ENCODE assay signal across 10 cellular contexts in the genomic region with DNA sequence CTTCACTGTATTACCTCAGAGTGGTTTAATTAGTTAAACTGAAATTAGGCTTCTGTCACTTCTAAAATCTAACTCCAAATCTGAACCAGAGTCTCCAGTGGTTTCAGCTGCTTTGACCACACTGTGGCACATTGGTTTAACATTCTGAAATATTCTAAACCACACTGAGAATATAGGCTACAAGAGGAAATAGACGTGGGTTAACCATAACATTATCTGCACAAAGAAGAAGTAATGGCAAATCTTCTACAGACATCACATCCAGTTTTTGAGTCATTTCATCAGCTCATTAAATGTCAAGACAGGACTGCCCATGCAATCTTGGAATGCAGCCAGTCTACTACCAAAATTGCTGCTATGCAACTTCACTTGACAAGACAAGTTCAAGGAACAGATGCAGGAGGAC.
DNase-seq lines count a peak whose midpoint lies in the region; ATAC-seq and TF ChIP-seq lines count a peak whose summit lies in the region.
"Had no signal": no experiment of that assay in that cellular context is flagged by ENCODE, and none has a peak within 500 bp of the region (broad histone marks: within the 10 kb centered on the region; RNA-seq: fewer than 3 reads in every experiment).

No MANE protein-coding gene starts in this region.

- POLR2A ChIA-PET in activated naive CD8-positive, alpha-beta T cell treated with anti-CD3 and anti-CD28 coated beads, Interleukin-2, amount 10 ng/mL, durations not matched to agents 7 days and 5 days (lab: Charles Lee): interaction anchor here (0.6 kb wide), 2 partner anchors 626 to 1856 kb away, joined by 3 to 6 read pairs; no protein-coding TSS in a partner anchor
- POLR2A ChIA-PET in HEK293T (lab: Yijun Ruan, JAX): interaction anchor here (1.7 kb wide), 1 partner anchor 10 kb away, joined by 4 read pairs; no protein-coding TSS in a partner anchor

- H3K4me3 Mint-ChIP-seq in activated naive CD8-positive, alpha-beta T cell treated with anti-CD3 and anti-CD28 coated beads, Interleukin-2, amount 10 ng/mL, durations not matched to agents 7 days and 5 days: no peak overlapping the region

- peak overlapping the region in 9 of 11 experiments; percentile 4 to 35 (median 19); a peak in 12 of 22 replicates for H3K4me2 ChIP-seq in BLaER1 treated with 17β-estradiol and CSF1 and Interleukin-3, amounts not matched to agents 10 nM and 100 nM

- H3K36me3 ChIP-seq in BLaER1 treated with 17β-estradiol and CSF1 and Interleukin-3, amounts not matched to agents 10 nM and 100 nM: peaks cover 0 to 26% (median 8%) of the 10 kb centered on the region in 11 experiments; a peak in 14 of 22 replicates

- peaks cover 13% of the 10 kb centered on the region for H3K4me1 Mint-ChIP-seq in activated naive CD8-positive, alpha-beta T cell treated with anti-CD3 and anti-CD28 coated beads, Interleukin-2, amount 10 ng/mL, durations not matched to agents 7 days and 5 days

- no peak overlapping the region for H3K27ac ChIP-seq in BLaER1 treated with 17β-estradiol and CSF1 and Interleukin-3, amounts not matched to agents 10 nM and 100 nM
- H3K27ac ChIP-seq: body of pancreas had no signal

- peaks cover 0 to 45% (median 7%) of the 10 kb centered on the region in 11 experiments; a peak in 12 of 22 replicates for H4K20me1 ChIP-seq in BLaER1 treated with 17β-estradiol and CSF1 and Interleukin-3, amounts not matched to agents 10 nM and 100 nM

- H3K9me3 Mint-ChIP-seq in activated naive CD8-positive, alpha-beta T cell treated with anti-CD3 and anti-CD28 coated beads, Interleukin-2, amount 10 ng/mL, durations not matched to agents 7 days and 5 days: no peaks in the 10 kb centered on the region

- H3K27me3 ChIP-seq in BLaER1 treated with 17β-estradiol and CSF1 and Interleukin-3, amounts not matched to agents 10 nM and 100 nM: no peaks in the 10 kb centered on the region
- H3K27me3 ChIP-seq: body of pancreas had no signal

- no peaks in the 10 kb centered on the region for H3K9me3 ChIP-seq in BLaER1 treated with 17β-estradiol and CSF1 and Interleukin-3, amounts not matched to agents 10 nM and 100 nM (replicated peaks in 1 of 11)
- H3K9me3 ChIP-seq: body of pancreas had no signal

- peak overlapping the region; percentile 17 for H3K27ac Mint-ChIP-seq in activated naive CD8-positive, alpha-beta T cell treated with anti-CD3 and anti-CD28 coated beads, Interleukin-2, amount 10 ng/mL, durations not matched to agents 7 days and 5 days

- H3K36me3 Mint-ChIP-seq in activated naive CD8-positive, alpha-beta T cell treated with anti-CD3 and anti-CD28 coated beads, Interleukin-2, amount 10 ng/mL, durations not matched to agents 7 days and 5 days: no peaks in the 10 kb centered on the region

- H3K9ac ChIP-seq in BLaER1 treated with 17β-estradiol and CSF1 and Interleukin-3, amounts not matched to agents 10 nM and 100 nM: no peak overlapping the region

- H3K4me3 ChIP-seq in BLaER1 treated with 17β-estradiol and CSF1 and Interleukin-3, amounts not matched to agents 10 nM and 100 nM: no peak overlapping the region
- H3K4me3 ChIP-seq: body of pancreas had no signal

- H3K27me3 Mint-ChIP-seq in activated naive CD8-positive, alpha-beta T cell treated with anti-CD3 and anti-CD28 coated beads, Interleukin-2, amount 10 ng/mL, durations not matched to agents 7 days and 5 days: peaks cover 74% of the 10 kb centered on the region

- DNase-seq in activated naive CD8-positive, alpha-beta T cell treated with anti-CD3 and anti-CD28 coated beads, Interleukin-2, amount 10 ng/mL, durations not matched to agents 7 days and 5 days: no peak
- DNase-seq in stimulated activated CD8-positive, alpha-beta memory T cell treated with anti-CD3 and anti-CD28 coated beads, Interleukin-15, amount 100 ng/mL, for 48 hours (ENCODE audit: low read depth in 2 of 2): peak; percentile 15 to 19
- DNase-seq in NCI-H2171 (lab: John Stamatoyannopoulos, UW): no peak
- DNase-seq in hippocampal formation (lab: John Stamatoyannopoulos, UW): no peak
- DNase-seq in HEK293T (ENCODE audit: extremely low spot score): no peak

- peaks cover 10 to 20% (median 17%) of the 10 kb centered on the region in 10 experiments; a peak in 18 of 20 replicates for H3K4me1 ChIP-seq in BLaER1 treated with 17β-estradiol and CSF1 and Interleukin-3, amounts not matched to agents 10 nM and 100 nM

- peak; percentile 83 for ATAC-seq in GM18909 (IDR thresholded peaks at IDR 0.05; ENCODE audit: poor library complexity, unreplicated experiment)
- ATAC-seq in HG03378 (IDR thresholded peaks at IDR 0.05; ENCODE audit: unreplicated experiment): peak; percentile 92
- ATAC-seq in activated naive CD8-positive, alpha-beta T cell treated with anti-CD3 and anti-CD28 coated beads, Interleukin-2, amount 10 ng/mL, durations not matched to agents 7 days and 5 days (ENCODE audit: low read depth): peak; percentile 83
- ATAC-seq: body of pancreas, HCT116 had no signal

- CTCF ChIA-PET in HEK293T (lab: Yijun Ruan, JAX): no interaction called here

TF ChIP-seq in HEK293T, 16 proteins besides CTCF, POLR2A, EP300 and RAD21:
- TF ChIP-seq TARDBP (IDR thresholded peaks at IDR 0.05) (no peak), FOXA1 (IDR thresholded peaks at IDR 0.05) (no peak)
- TF ChIP-seq, protein P1, sequence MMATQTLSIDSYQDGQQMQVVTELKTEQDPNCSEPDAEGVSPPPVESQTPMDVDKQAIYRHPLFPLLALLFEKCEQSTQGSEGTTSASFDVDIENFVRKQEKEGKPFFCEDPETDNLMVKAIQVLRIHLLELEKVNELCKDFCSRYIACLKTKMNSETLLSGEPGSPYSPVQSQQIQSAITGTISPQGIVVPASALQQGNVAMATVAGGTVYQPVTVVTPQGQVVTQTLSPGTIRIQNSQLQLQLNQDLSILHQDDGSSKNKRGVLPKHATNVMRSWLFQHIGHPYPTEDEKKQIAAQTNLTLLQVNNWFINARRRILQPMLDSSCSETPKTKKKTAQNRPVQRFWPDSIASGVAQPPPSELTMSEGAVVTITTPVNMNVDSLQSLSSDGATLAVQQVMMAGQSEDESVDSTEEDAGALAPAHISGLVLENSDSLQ (IDR thresholded peaks at IDR 0.05): no peak

Comparison
In these comparisons a context has a peak if more than half of its experiments do, and no peak if none do; other contexts are left out.
1. DNase-seq: peak in stimulated activated CD8-positive, alpha-beta memory T cell treated with anti-CD3 and anti-CD28 coated beads, Interleukin-15, amount 100 ng/mL, for 48 hours (2 of 2); none in activated naive CD8-positive, alpha-beta T cell treated with anti-CD3 and anti-CD28 coated beads, Interleukin-2, amount 10 ng/mL, durations not matched to agents 7 days and 5 days (single experiment), NCI-H2171 (single experiment), hippocampal formation (0 of 2) and HEK293T (single experiment).
2. Peak in every context shown above with its lines, with median percentiles within 50 percentile points of each other: ATAC-seq.